8 cellular contexts compared by ENCODE assay signal in the genomic region with DNA sequence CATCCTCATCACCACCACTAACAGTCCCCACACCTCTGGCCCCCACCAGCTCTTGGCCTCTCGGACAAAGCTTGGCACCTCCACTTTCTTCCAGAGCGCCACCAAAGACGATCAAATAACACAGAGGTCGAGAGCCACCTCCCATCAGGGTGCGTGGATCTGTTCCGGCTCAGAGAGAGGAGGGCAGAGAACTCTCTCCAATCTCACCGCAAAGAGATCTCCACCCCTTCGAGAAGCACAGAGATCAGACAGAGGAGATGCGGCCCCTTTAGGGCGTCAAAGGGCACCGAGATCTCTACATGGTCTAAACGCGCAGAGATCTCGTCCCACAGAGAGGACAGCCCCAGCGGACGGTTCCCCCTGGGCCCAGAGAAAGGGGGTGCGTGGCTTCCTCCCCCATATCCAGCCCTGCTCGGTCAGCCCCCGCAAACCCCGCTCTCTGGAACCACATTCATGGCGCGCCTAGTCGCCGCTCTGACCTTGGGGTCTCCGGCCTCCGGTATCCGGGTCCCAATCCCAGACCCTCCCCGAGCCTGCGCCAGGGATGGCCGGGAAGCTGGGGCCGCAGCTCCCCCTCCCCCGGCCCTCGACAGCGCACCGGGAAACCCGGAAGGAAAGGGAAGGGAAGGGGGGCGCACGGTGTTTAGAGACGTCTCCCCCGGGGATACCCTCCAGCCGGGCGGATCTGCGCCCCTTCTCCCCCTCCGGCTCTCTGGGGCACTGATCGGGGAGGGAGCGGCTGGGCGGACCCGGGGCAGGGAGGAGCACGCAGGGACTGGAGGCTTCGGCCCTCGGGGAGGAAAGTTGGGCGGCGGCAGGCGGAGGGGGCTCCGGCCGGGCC. TPM values are rescaled to one million over a fixed set of nuclear protein-coding genes. Genes with fewer than 3 reads are reported as not detected.
DNase-seq lines count a peak whose midpoint lies in the region; ATAC-seq and TF ChIP-seq lines count a peak whose summit lies in the region.

No MANE protein-coding gene starts in this region.

- no peak for DNase-seq in MCF 10A (ENCODE audit: unreplicated experiment)
- no peak for DNase-seq in NCI-H1930 (lab: John Stamatoyannopoulos, UW)
- no peak for DNase-seq in NCI-H446 treated with DMSO at 0.1 percent for 48 hours (lab: John Stamatoyannopoulos, UW)
- DNase-seq in NCI-H1694 (lab: John Stamatoyannopoulos, UW): no peak

- intact Hi-C loops in MCF 10A (cut with micrococcal nuclease): no loop called here

- peaks cover 7% of the 10 kb centered on the region for H3K9me3 Mint-ChIP-seq in MCF 10A (ENCODE audit: unreplicated experiment)

- no peaks in the 10 kb centered on the region for H3K9me3 ChIP-seq in mucosa of rectum (ENCODE audit: control insufficient read depth in 2 of 2, low read length in 2 of 2)

- peak overlapping the region; percentile 79 for H2AFZ ChIP-seq in ACC112 (ENCODE audit: low read length, unreplicated experiment)

- BruUV-seq in MCF 10A (replicated peaks; lab: Mats Ljungman, UMichigan): no TSS peak

- H3K27me3 ChIP-seq in ACC112 (ENCODE audit: insufficient read depth, low read length): peaks cover 86% of the 10 kb centered on the region
- peaks cover 20 to 23% of the 10 kb centered on the region in 2 donors for H3K27me3 ChIP-seq in mucosa of rectum (ENCODE audit: control insufficient read depth in 2 of 2, insufficient read depth in 2 of 2, low read length in 2 of 2)

- H3K4me3 Mint-ChIP-seq in MCF 10A (ENCODE audit: unreplicated experiment): peak overlapping the region; percentile 47

- no peaks in the 10 kb centered on the region for H3K27me3 Mint-ChIP-seq in MCF 10A (ENCODE audit: insufficient read depth, unreplicated experiment)

- no peaks in the 10 kb centered on the region for H3K4me1 Mint-ChIP-seq in MCF 10A (ENCODE audit: insufficient read depth, unreplicated experiment)

- CTCF ChIA-PET in MCF 10A (lab: Yijun Ruan, JAX): interaction anchor here (0.6 to 2.1 kb wide), 3 partner anchors 20 to 373 kb away, joined by 3 to 10 read pairs (median 3); no protein-coding TSS in a partner anchor

- TF ChIP-seq CTCF in MCF 10A (IDR thresholded peaks at IDR 0.05; ENCODE audit: unreplicated experiment): no peak

- no peaks in the 10 kb centered on the region for H3K4me1 ChIP-seq in ACC112 (ENCODE audit: control insufficient read depth, insufficient read depth, low read length, unreplicated experiment)
- H3K4me1 ChIP-seq in mucosa of rectum (ENCODE audit: control insufficient read depth in 2 of 2, insufficient read depth in 2 of 2, low read length in 2 of 2): peaks cover 11 to 19% of the 10 kb centered on the region in 2 donors

- no peaks in the 10 kb centered on the region for H3K79me2 ChIP-seq in ACC112 (ENCODE audit: control insufficient read depth, insufficient read depth, low read length, unreplicated experiment)

- peak; percentile 16 for ATAC-seq in HG02678 (IDR thresholded peaks at IDR 0.05; ENCODE audit: unreplicated experiment)
- no peak for ATAC-seq in GM21825 (IDR thresholded peaks at IDR 0.05; ENCODE audit: unreplicated experiment)

- H3K36me3 Mint-ChIP-seq in MCF 10A (ENCODE audit: insufficient read depth, unreplicated experiment): no peaks in the 10 kb centered on the region

- POLR2A ChIA-PET in MCF 10A (lab: Yijun Ruan, JAX): no interaction called here

- H3K9ac ChIP-seq in mucosa of rectum (ENCODE audit: low read depth in 1 of 2, low read length in 2 of 2): peak overlapping the region; percentile 6 to 44

- no peak overlapping the region for H3K27ac Mint-ChIP-seq in MCF 10A (ENCODE audit: low read depth, unreplicated experiment)

- H3K27ac ChIP-seq in ACC112 (ENCODE audit: low read depth, low read length) (no peak overlapping the region), mucosa of rectum (ENCODE audit: low read depth in 2 of 2, low read length in 2 of 2) (no peak overlapping the region)

- H3K4me3 ChIP-seq in ACC112 (ENCODE audit: low read depth, low read length) (peak overlapping the region; percentile 68), mucosa of rectum (ENCODE audit: low read length in 2 of 2) (peak overlapping the region in 1 of 2 donors; percentile 63)

- H3K36me3 ChIP-seq in ACC112 (ENCODE audit: insufficient read depth, low read length): no peaks in the 10 kb centered on the region
- H3K36me3 ChIP-seq in mucosa of rectum (ENCODE audit: control insufficient read depth in 2 of 2, insufficient read depth in 2 of 2, low read length in 2 of 2): no peaks in the 10 kb centered on the region

RNA-seq across cellular contexts. Expression of gene SCN5A, which starts 0.6 kb away (rescaled TPM):
- total RNA-seq in MCF 10A (2022): not detected in 2 replicates
